ENCODE assay signal across 9 cellular contexts in genomic region chr11:129372609-129373488, GRCh38. TPM values are rescaled to one million over a fixed set of nuclear protein-coding genes. Genes with fewer than 3 reads are reported as not detected.
DNase-seq lines count a peak whose midpoint lies in the region; FAIRE-seq and TF ChIP-seq lines count a peak whose summit lies in the region.
"Had no signal": no experiment of that assay in that cellular context is flagged by ENCODE, and none has a peak within 500 bp of the region (broad histone marks: within the 10 kb centered on the region; RNA-seq: fewer than 3 reads in every experiment).

No MANE protein-coding gene starts in this region.

- H2AFZ ChIP-seq in endothelial cell of umbilical vein (ENCODE audit: low read depth, low read length) (no peak overlapping the region), neural progenitor cell (replicated peaks) (peak overlapping the region; percentile 74)

- dilution Hi-C loops in endothelial cell of umbilical vein (cut with MboI; ENCODE audit: extremely low pct_ligation_motif_present, low sequenced_read_pairs): no loop called here

- CTCF ChIA-PET in endothelial cell of umbilical vein (lab: Charles Lee): interaction anchor here (2.6 kb wide), 1 partner anchor 378 kb away, joined by 8 read pairs; no protein-coding TSS in a partner anchor

- H3K27me3 Mint-ChIP-seq in CD14-positive monocyte (ENCODE audit: low read depth in 3 of 3) (peaks cover 84 to 98% (median 94%) of the 10 kb centered on the region in 3 donors), neural progenitor cell (ENCODE audit: insufficient read depth, low read depth) (peaks cover 79% of the 10 kb centered on the region)

- BruUV-seq in endothelial cell of umbilical vein (replicated peaks; lab: Mats Ljungman, UMichigan): no TSS peak

- no peaks in the 10 kb centered on the region for H3K9me3 ChIP-seq in endothelial cell of umbilical vein (replicated peaks; ENCODE audit: control insufficient read depth, insufficient read depth, low read length)
- H3K9me3 ChIP-seq in neural progenitor cell (ENCODE audit: low read depth): no peaks in the 10 kb centered on the region

- TF ChIP-seq CTCF in CD14-positive monocyte (IDR thresholded peaks at IDR 0.05): no peak
- no peak for TF ChIP-seq CTCF in endothelial cell of umbilical vein (IDR thresholded peaks at IDR 0.05; ENCODE audit: extremely low read depth in 1 of 2, insufficient read depth in 1 of 2, low read depth in 1 of 2, low read length in 2 of 2)
- no peak for TF ChIP-seq CTCF in neural progenitor cell (IDR thresholded peaks at IDR 0.05)

- H3K4me1 Mint-ChIP-seq in CD14-positive monocyte (peaks cover 28% of the 10 kb centered on the region), neural progenitor cell (peaks cover 19% of the 10 kb centered on the region)

- no peak overlapping the region for H3K27ac Mint-ChIP-seq in CD14-positive monocyte
- no peak overlapping the region for H3K27ac Mint-ChIP-seq in neural progenitor cell

- H3K9ac ChIP-seq in endothelial cell of umbilical vein (replicated peaks; ENCODE audit: extremely low read depth, insufficient read depth, low read length) (no peak overlapping the region), neural progenitor cell (no peak overlapping the region)

- DNase-seq in CD14-positive monocyte (ENCODE audit: low spot score) (no peak), NCI-H69 (lab: John Stamatoyannopoulos, UW) (peak; percentile 35), endothelial cell of umbilical vein (ENCODE audit: low read depth, low spot score) (no peak), neural progenitor cell (ENCODE audit: low spot score) (peak; percentile 60), anterior cingulate cortex (lab: John Stamatoyannopoulos, UW) (no peak), NCI-H1694 (lab: John Stamatoyannopoulos, UW) (no peak)
- DNase-seq in activated effector memory CD4-positive, alpha-beta T cell treated with Interleukin-2 at 50 U/mL for 16 hours: no peak
- DNase-seq in stimulated activated CD4-positive, alpha-beta T cell treated with anti-CD3 and anti-CD28 coated beads, Interleukin-4, amount 100 ng/mL, for 1 hour: no peak
- DNase-seq: NK-92 treated with Interleukin-12 subunit alpha and Interleukin-12 subunit beta, amount 100 ng/mL, for 24 hours had no signal

- POLR2A ChIA-PET in endothelial cell of umbilical vein (lab: Charles Lee): no interaction called here

- H3K36me3 Mint-ChIP-seq in CD14-positive monocyte: peaks cover 2 to 5% of the 10 kb centered on the region in 2 donors
- H3K36me3 Mint-ChIP-seq in neural progenitor cell: no peaks in the 10 kb centered on the region

- no peaks in the 10 kb centered on the region for H3K9me1 ChIP-seq in endothelial cell of umbilical vein (replicated peaks; ENCODE audit: control insufficient read depth, extremely low read depth, insufficient read depth, low read length)

- H3K79me2 ChIP-seq in endothelial cell of umbilical vein (ENCODE audit: control insufficient read depth, insufficient read depth, low read length) (no peaks in the 10 kb centered on the region), neural progenitor cell (ENCODE audit: low read depth) (no peaks in the 10 kb centered on the region)

- intact Hi-C loops in CD14-positive monocyte (cut with micrococcal nuclease) (no loop called here), endothelial cell of umbilical vein (cut with micrococcal nuclease) (no loop called here)

- H3K9me3 Mint-ChIP-seq in CD14-positive monocyte (peaks cover 0 to 30% (median 7%) of the 10 kb centered on the region in 7 donors), neural progenitor cell (peaks cover 5% of the 10 kb centered on the region)

- H3K4me2 ChIP-seq in endothelial cell of umbilical vein (ENCODE audit: insufficient read depth, low read length) (peak overlapping the region; percentile 14), neural progenitor cell (peak overlapping the region; percentile 83)

- H3K27me3 ChIP-seq in endothelial cell of umbilical vein (ENCODE audit: control insufficient read depth in 2 of 2, insufficient read depth in 2 of 2, low read length in 2 of 2) (peaks cover 71 to 94% of the 10 kb centered on the region in 2 experiments), neural progenitor cell (peaks cover 100% of the 10 kb centered on the region)

- no peaks in the 10 kb centered on the region for H3K36me3 ChIP-seq in endothelial cell of umbilical vein (ENCODE audit: control insufficient read depth in 2 of 2, extremely low read depth in 1 of 2, insufficient read depth in 2 of 2, low read length in 2 of 2)
- no peaks in the 10 kb centered on the region for H3K36me3 ChIP-seq in neural progenitor cell

- H3K27ac ChIP-seq in endothelial cell of umbilical vein (ENCODE audit: insufficient read depth, low read depth, low read length): no peak overlapping the region
- H3K27ac ChIP-seq in neural progenitor cell: no peak overlapping the region

- H4K20me1 ChIP-seq in endothelial cell of umbilical vein (replicated peaks; ENCODE audit: control insufficient read depth, extremely low read depth, insufficient read depth, low read length): no peaks in the 10 kb centered on the region
- peaks cover 41% of the 10 kb centered on the region for H4K20me1 ChIP-seq in neural progenitor cell (ENCODE audit: low read depth)

- no peak overlapping the region for H3K4me3 ChIP-seq in endothelial cell of umbilical vein (replicated peaks in 1 of 3; ENCODE audit: insufficient read depth in 1 of 3, low read depth in 1 of 3, low read length in 3 of 3)
- H3K4me3 ChIP-seq in neural progenitor cell: peak overlapping the region; percentile 45

- H3K4me3 Mint-ChIP-seq in CD14-positive monocyte: peak overlapping the region; percentile 24 to 90
- H3K4me3 Mint-ChIP-seq in neural progenitor cell: peak overlapping the region; percentile 64

- H3F3A ChIP-seq in neural progenitor cell (ENCODE audit: low read depth): peaks cover 26% of the 10 kb centered on the region

- peak; percentile 4 for FAIRE-seq in endothelial cell of umbilical vein (lab: Jason Lieb, UNC)

- TF ChIP-seq POLR2A in endothelial cell of umbilical vein (IDR thresholded peaks at IDR 0.05; ENCODE audit: low read depth, low read length): no peak

- H3K4me1 ChIP-seq in endothelial cell of umbilical vein (ENCODE audit: control insufficient read depth, extremely low read depth, insufficient read depth, low read length) (peaks cover 9% of the 10 kb centered on the region), neural progenitor cell (peaks cover 26% of the 10 kb centered on the region)

TF ChIP-seq in endothelial cell of umbilical vein, 7 proteins besides CTCF, POLR2A, EP300 and RAD21:
- TF ChIP-seq EZH2 (IDR thresholded peaks at IDR 0.05; ENCODE audit: borderline replicate concordance, low read depth, low read length, severe bottlenecking): peak; percentile 99
- no peak for TF ChIP-seq GATA2 (IDR thresholded peaks at IDR 0.05; ENCODE audit: insufficient read depth, insufficient read length, low read depth, low read length)

RNA-seq across cellular contexts. Expression of gene BARX2, which starts 2.8 kb away (rescaled TPM):
- polyA plus RNA-seq in CD14-positive monocyte (not detected), endothelial cell of umbilical vein (not detected in 2 replicates)
- total RNA-seq in endothelial cell of umbilical vein (not detected in 2 replicates), neural progenitor cell (ENCODE audit: low replicate concordance) (not detected in 2 replicates)
- polyA plus RNA-seq in endothelial cell of umbilical vein (2011; cell fraction: cytosol; rRNA removed): not detected in 2 replicates
- polyA plus RNA-seq in endothelial cell of umbilical vein (2011; cell fraction: nucleus; rRNA removed): not detected in 2 replicates
- polyA plus RNA-seq in endothelial cell of umbilical vein (2012): not detected in 2 replicates
- polyA minus RNA-seq in endothelial cell of umbilical vein: not detected in 2 replicates
- polyA minus RNA-seq in endothelial cell of umbilical vein (2011; cell fraction: cytosol; rRNA and poly(A)+ RNA removed): not detected
- not detected in 2 replicates for polyA minus RNA-seq in endothelial cell of umbilical vein (2011; cell fraction: nucleus; rRNA and poly(A)+ RNA removed)

Comparison
In these comparisons a context has a peak if more than half of its experiments do, and no peak if none do; other contexts are left out.
1. DNase-seq: peak in NCI-H69 (single experiment) and neural progenitor cell (single experiment); none in CD14-positive monocyte (single experiment), endothelial cell of umbilical vein (single experiment), activated effector memory CD4-positive, alpha-beta T cell treated with Interleukin-2 at 50 U/mL for 16 hours (single experiment), stimulated activated CD4-positive, alpha-beta T cell treated with anti-CD3 and anti-CD28 coated beads, Interleukin-4, amount 100 ng/mL, for 1 hour (single experiment), anterior cingulate cortex (0 of 58) and NCI-H1694 (single experiment).